8 cellular contexts compared by ENCODE assay signal in genomic region chr19:49866933-49867782, GRCh38. TPM values are rescaled to one million over a fixed set of nuclear protein-coding genes. Genes with fewer than 3 reads are reported as not detected.
A peak's percentile ranks its signal among the peaks of the same experiment; 100 is the strongest.
DNase-seq lines count a peak whose midpoint lies in the region; ATAC-seq and TF ChIP-seq lines count a peak whose summit lies in the region.

Gene PNKP, minus strand, starts transcription at chr19:49867576. Its CDS starts 372 bp downstream, at chr19:49867204.

- no peak for TF ChIP-seq RAD21 in liver (IDR thresholded peaks at IDR 0.05)

- no peaks in the 10 kb centered on the region for H3K27me3 ChIP-seq in BE2C
- H3K27me3 ChIP-seq in liver (ENCODE audit: control insufficient read depth in 4 of 4, insufficient read depth in 4 of 4, low read length in 3 of 4), result no peaks in the 10 kb centered on the region

- TF ChIP-seq CTCF in BE2C (IDR thresholded peaks at IDR 0.05; ENCODE audit: low read depth, low read length) (no peak), liver (IDR thresholded peaks at IDR 0.05; ENCODE audit: low read depth, low read length, missing input control) (no peak)

- peak within 1 kb of the TSS; percentile 87 for H3K4me3 ChIP-seq in BE2C (ENCODE audit: low read depth, low read length)
- H3K4me3 ChIP-seq in liver (ENCODE audit: low read depth in 1 of 3, low read length in 3 of 3), result peak within 1 kb of the TSS; percentile 85 to 89 (median 85)

- ATAC-seq in GM19351 (IDR thresholded peaks at IDR 0.05; ENCODE audit: unreplicated experiment), result peak; percentile 36

- WGBS in liver, result under 1% methylated on average over 65 of the region's 65 CpGs

- H3K36me3 ChIP-seq in BE2C (peaks cover 35% of the 10 kb centered on the region), liver (ENCODE audit: control insufficient read depth in 4 of 4, insufficient read depth in 3 of 4, low read depth in 1 of 4, low read length in 3 of 4) (peaks cover 0 to 14% (median 5%) of the 10 kb centered on the region in 4 donors)

- peak within 1 kb of the TSS; percentile 89 to 94 for H3K27ac ChIP-seq in liver (ENCODE audit: low read depth in 1 of 2, low read length in 2 of 2)

- H3K4me1 ChIP-seq in BE2C (peaks cover 34% of the 10 kb centered on the region), liver (ENCODE audit: control insufficient read depth in 4 of 4, insufficient read depth in 4 of 4, low read length in 3 of 4) (peaks cover 16 to 44% (median 33%) of the 10 kb centered on the region in 4 donors)

- DNase-seq in BE2C (peak; percentile 94), HK-2 (ENCODE audit: unreplicated experiment) (peak; percentile 94), NCI-H82 (lab: John Stamatoyannopoulos, UW) (peak; percentile 95), dermis blood vessel endothelial cell (peak; percentile 94)
- peak; percentile 79 to 81 for DNase-seq in activated CD4-positive, alpha-beta T cell treated with anti-CD3 and anti-CD28 coated beads, Interleukin-2, amount 50 U/mL, for 4 hours
- DNase-seq in stimulated activated CD4-positive, alpha-beta T cell treated with anti-CD3 and anti-CD28 coated beads, Interleukin-4, amount 100 ng/mL, for 24 hours, result peak; percentile 87

- H3K9me3 ChIP-seq in BE2C (no peaks in the 10 kb centered on the region; the same call in 1 of the 2 replicates), liver (ENCODE audit: control insufficient read depth in 4 of 4, low read length in 3 of 4) (no peaks in the 10 kb centered on the region)

- peak within 1 kb of the TSS; percentile 59 to 65 for H3K9ac ChIP-seq in liver (ENCODE audit: low read depth in 1 of 2, low read length in 2 of 2)

TF ChIP-seq in liver, 16 proteins besides CTCF, POLR2A, EP300 and RAD21:
- peak; percentile 13 to 32 for TF ChIP-seq RXRA (IDR thresholded peaks at IDR 0.05)
- no peak for TF ChIP-seq TAF1 (conservative IDR thresholded peaks at IDR 0.05)
- TF ChIP-seq HNF4G (IDR thresholded peaks at IDR 0.05), result no peak
- TF ChIP-seq EGR1 (IDR thresholded peaks at IDR 0.05; ENCODE audit: low read depth in 2 of 2), result peak in 1 of 2 donors; percentile 16
- TF ChIP-seq NR2F2 (IDR thresholded peaks at IDR 0.05), result peak; percentile 40
- no peak for TF ChIP-seq FOXA1 (IDR thresholded peaks at IDR 0.05)
- peak; percentile 74 for TF ChIP-seq SP1 (IDR thresholded peaks at IDR 0.05)
- TF ChIP-seq FOXA2 (IDR thresholded peaks at IDR 0.05), result no peak
- peak; percentile 57 for TF ChIP-seq YY1 (IDR thresholded peaks at IDR 0.05)
- TF ChIP-seq HNF4A (conservative IDR thresholded peaks at IDR 0.05), result no peak
- TF ChIP-seq MAX (IDR thresholded peaks at IDR 0.05), result peak; percentile 47
- no peak for TF ChIP-seq JUND (IDR thresholded peaks at IDR 0.05)
- TF ChIP-seq, protein P1, sequence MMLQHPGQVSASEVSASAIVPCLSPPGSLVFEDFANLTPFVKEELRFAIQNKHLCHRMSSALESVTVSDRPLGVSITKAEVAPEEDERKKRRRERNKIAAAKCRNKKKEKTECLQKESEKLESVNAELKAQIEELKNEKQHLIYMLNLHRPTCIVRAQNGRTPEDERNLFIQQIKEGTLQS (IDR thresholded peaks at IDR 0.05), result no peak
- TF ChIP-seq REST (IDR thresholded peaks at IDR 0.05), result peak; percentile 40
- TF ChIP-seq, protein P2, sequence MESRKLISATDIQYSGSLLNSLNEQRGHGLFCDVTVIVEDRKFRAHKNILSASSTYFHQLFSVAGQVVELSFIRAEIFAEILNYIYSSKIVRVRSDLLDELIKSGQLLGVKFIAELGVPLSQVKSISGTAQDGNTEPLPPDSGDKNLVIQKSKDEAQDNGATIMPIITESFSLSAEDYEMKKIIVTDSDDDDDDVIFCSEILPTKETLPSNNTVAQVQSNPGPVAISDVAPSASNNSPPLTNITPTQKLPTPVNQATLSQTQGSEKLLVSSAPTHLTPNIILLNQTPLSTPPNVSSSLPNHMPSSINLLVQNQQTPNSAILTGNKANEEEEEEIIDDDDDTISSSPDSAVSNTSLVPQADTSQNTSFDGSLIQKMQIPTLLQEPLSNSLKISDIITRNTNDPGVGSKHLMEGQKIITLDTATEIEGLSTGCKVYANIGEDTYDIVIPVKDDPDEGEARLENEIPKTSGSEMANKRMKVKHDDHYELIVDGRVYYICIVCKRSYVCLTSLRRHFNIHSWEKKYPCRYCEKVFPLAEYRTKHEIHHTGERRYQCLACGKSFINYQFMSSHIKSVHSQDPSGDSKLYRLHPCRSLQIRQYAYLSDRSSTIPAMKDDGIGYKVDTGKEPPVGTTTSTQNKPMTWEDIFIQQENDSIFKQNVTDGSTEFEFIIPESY (IDR thresholded peaks at IDR 0.05), result no peak
- peak; percentile 86 to 96 for TF ChIP-seq GABPA (IDR thresholded peaks at IDR 0.05 in 1 of 2, conservative IDR thresholded peaks at IDR 0.05 in 1 of 2)

RNA-seq across cellular contexts. Expression of gene PNKP, which starts in this region (rescaled TPM):
- polyA plus RNA-seq in BE2C (2012; ENCODE audit: insufficient read depth, insufficient read length, low read depth), result 137 TPM
- total RNA-seq in dermis blood vessel endothelial cell (44.3 and 60.4 TPM in 2 replicates), liver (10 to 100 TPM; 17.3 to 30.9 TPM)
- polyA plus RNA-seq in liver, result 10 to 100 TPM; 18.5 to 21.1 TPM

Comparison
In these comparisons a context has a peak if more than half of its experiments do, and no peak if none do; other contexts are left out.
1. Peak in every context shown above with its lines: DNase-seq, ATAC-seq, H3K4me3 ChIP-seq and H3K27ac ChIP-seq.